Comparison of ENCODE assay signal across 18 cellular contexts in the genomic region with DNA sequence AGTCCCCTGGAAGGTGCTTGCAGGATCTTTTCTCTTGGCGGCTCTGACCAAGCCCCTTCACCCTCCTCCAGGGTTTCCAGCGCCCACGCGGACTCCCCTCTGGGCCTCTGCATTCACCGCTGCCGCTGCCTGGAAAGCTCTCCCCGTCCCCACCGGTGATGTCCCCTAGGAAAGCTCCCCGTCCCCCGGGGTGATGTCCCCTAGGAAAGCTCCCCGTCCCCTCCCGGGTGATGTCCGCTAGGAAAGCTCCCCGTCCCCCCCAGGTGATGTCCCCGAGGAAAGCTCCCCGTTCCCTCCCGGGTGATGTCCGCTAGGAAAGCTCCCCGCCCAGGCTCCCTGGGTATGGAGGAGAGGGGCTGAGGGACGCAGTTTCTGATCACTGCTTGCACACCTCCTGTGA. TPM values are rescaled to one million over a fixed set of nuclear protein-coding genes. Genes with fewer than 3 reads are reported as not detected.
DNase-seq lines count a peak whose midpoint lies in the region; ATAC-seq, FAIRE-seq and TF ChIP-seq lines count a peak whose summit lies in the region.
"Had no signal": no experiment of that assay in that cellular context is flagged by ENCODE, and none has a peak within 500 bp of the region (broad histone marks: within the 10 kb centered on the region; RNA-seq: fewer than 3 reads in every experiment).

No MANE protein-coding gene starts in this region.

- no peak overlapping the region for H3K9ac ChIP-seq in HepG2 (ENCODE audit: insufficient read depth, low read depth, low read length)
- no peak overlapping the region for H3K9ac ChIP-seq in kidney (ENCODE audit: low read length in 2 of 2)
- H3K9ac ChIP-seq: KMS-11 had no signal

- H3K27ac ChIP-seq in HepG2 (ENCODE audit: extremely low read length, insufficient read depth, low read length) (no peak overlapping the region), right lobe of liver (no peak overlapping the region), kidney (ENCODE audit: low read depth in 2 of 2, low read length in 2 of 2) (no peak overlapping the region), upper lobe of right lung (no peak overlapping the region), SJCRH30 (no peak overlapping the region; the same call in 1 of the 2 replicates)
- H3K27ac ChIP-seq: esophagus squamous epithelium, gastroesophageal sphincter, KMS-11 had no signal

- TF ChIP-seq EP300 in HepG2 (IDR thresholded peaks at IDR 0.05; ENCODE audit: low read depth in 2 of 2, low read length in 2 of 2): no peak
- no peak for TF ChIP-seq EP300 in HepG2 (CRISPR knock-in tag; IDR thresholded peaks at IDR 0.05; ENCODE audit: borderline replicate concordance)

- H3K27me3 ChIP-seq in HepG2 (ENCODE audit: control insufficient read depth in 1 of 2, insufficient read depth in 2 of 2, low read length in 2 of 2) (peaks cover 2 to 26% of the 10 kb centered on the region in 2 experiments; a peak in 4 of 5 replicates), right lobe of liver (no peaks in the 10 kb centered on the region), upper lobe of right lung (no peaks in the 10 kb centered on the region), SJCRH30 (no peaks in the 10 kb centered on the region)
- H3K27me3 ChIP-seq: esophagus squamous epithelium, gastroesophageal sphincter had no signal

- CTCF ChIA-PET in HepG2 (lab: Yijun Ruan, JAX; ENCODE audit: low intra/inter-chr PET ratio, low total read pairs): interaction anchor here (1.3 to 1.5 kb wide), 2 partner anchors 528 to 644 kb away, joined by 10 to 15 read pairs; no protein-coding TSS in a partner anchor

- no peak for DNase-seq in T-helper 2 cell treated with Interferon-gamma antibody and Interleukin-4, amounts not matched to agents 5 μg/mL and 100 μg/mL, for 36 hours (ENCODE audit: low spot score)
- DNase-seq in T-helper 2 cell (no peak), HepG2 (ENCODE audit: low spot score) (no peak), right lobe of liver (no peak), kidney (peak; percentile 76), upper lobe of right lung (peak; percentile 42), SJCRH30 (no peak)
- DNase-seq: activated naive CD4-positive, alpha-beta T cell treated with anti-CD3 and anti-CD28 coated beads, Interleukin-2, amount 50 U/mL, for 16 hours; esophagus squamous epithelium; mammary epithelial cell had no signal

- no peak for TF ChIP-seq RAD21 in HepG2 (CRISPR knock-in tag; IDR thresholded peaks at IDR 0.05)

- no peak overlapping the region for H2AFZ ChIP-seq in HepG2 (ENCODE audit: low read length)

- H3K4me3 ChIP-seq in HepG2 (replicated peaks in 1 of 3; ENCODE audit: insufficient read depth in 1 of 3, low read depth in 2 of 3, low read length in 3 of 3): no peak overlapping the region
- H3K4me3 ChIP-seq in right lobe of liver: no peak overlapping the region
- no peak overlapping the region for H3K4me3 ChIP-seq in kidney (ENCODE audit: low read length in 2 of 2)
- no peak overlapping the region for H3K4me3 ChIP-seq in upper lobe of right lung
- H3K4me3 ChIP-seq in SJCRH30: no peak overlapping the region
- H3K4me3 ChIP-seq: esophagus squamous epithelium, gastroesophageal sphincter had no signal

- TF ChIP-seq POLR2A in HepG2 (IDR thresholded peaks at IDR 0.05; ENCODE audit: insufficient read depth in 1 of 2, low read depth in 2 of 2, low read length in 2 of 2): no peak
- no peak for TF ChIP-seq POLR2A in right lobe of liver (IDR thresholded peaks at IDR 0.05)

- no peaks in the 10 kb centered on the region for H3K79me2 ChIP-seq in HepG2 (ENCODE audit: insufficient read depth, low read length)

- H3K27ac Mint-ChIP-seq in T-helper 2 cell treated with Interferon-gamma antibody and Interleukin-4, amounts not matched to agents 5 μg/mL and 100 μg/mL, for 36 hours: no peak overlapping the region
- H3K27ac Mint-ChIP-seq: H9 had no signal

- H3K27me3 Mint-ChIP-seq in T-helper 2 cell treated with Interferon-gamma antibody and Interleukin-4, amounts not matched to agents 5 μg/mL and 100 μg/mL, for 36 hours (ENCODE audit: low read depth): no peaks in the 10 kb centered on the region
- H3K27me3 Mint-ChIP-seq: type B pancreatic cell had no signal

- H3K4me2 ChIP-seq in HepG2 (ENCODE audit: low read depth, low read length): no peak overlapping the region
- H3K4me2 ChIP-seq: KMS-11 had no signal

- in situ Hi-C loops in HepG2 (cut with HindIII; ENCODE audit: extremely low pct_ligation_motif_present, low pct_unique_long_range_greater_than_20kb): loop anchor here (5.0 kb wide), 1 partner anchor 39 kb away; no protein-coding TSS in a partner anchor

- POLR2A ChIA-PET in HepG2 (lab: Yijun Ruan, JAX): no interaction called here

- FAIRE-seq in HepG2 (lab: Jason Lieb, UNC) (no peak), kidney (lab: Jason Lieb, UNC) (no peak)
- FAIRE-seq: astrocyte, keratinocyte had no signal

- 90% methylated on average over 20 of the region's 20 CpGs for whole genome bisulfite sequencing in HepG2 (ENCODE audit: low lambda C conversion rate)
- WGBS in right lobe of liver (ENCODE audit: insufficient coverage, low coverage, low lambda C conversion rate, missing lambda C conversion rate): 83% methylated on average over 15 of the region's 20 CpGs

- no TSS peak for BruUV-seq in HepG2 (replicated peaks; lab: Mats Ljungman, UMichigan)

- intact Hi-C loops in HepG2 (cut with micrococcal nuclease; ENCODE audit: unreplicated experiment) (no loop called here), right lobe of liver (cut with DNase I) (no loop called here), kidney (cut with DNase I) (no loop called here), upper lobe of right lung (cut with DNase I) (no loop called here)

- peaks cover 53% of the 10 kb centered on the region for H3K4me1 Mint-ChIP-seq in T-helper 2 cell treated with Interferon-gamma antibody and Interleukin-4, amounts not matched to agents 5 μg/mL and 100 μg/mL, for 36 hours (ENCODE audit: low read depth)

- ATAC-seq in HepG2 (no peak), right lobe of liver (no peak), upper lobe of right lung (no peak), HG02884 (IDR thresholded peaks at IDR 0.05; ENCODE audit: unreplicated experiment) (no peak)
- ATAC-seq: gastroesophageal sphincter had no signal

- H3K4me3 Mint-ChIP-seq in T-helper 2 cell treated with Interferon-gamma antibody and Interleukin-4, amounts not matched to agents 5 μg/mL and 100 μg/mL, for 36 hours: peak overlapping the region; percentile 30

- peaks cover 66% of the 10 kb centered on the region for H3K36me3 Mint-ChIP-seq in T-helper 2 cell treated with Interferon-gamma antibody and Interleukin-4, amounts not matched to agents 5 μg/mL and 100 μg/mL, for 36 hours (ENCODE audit: low read depth)

- TF ChIP-seq CTCF in HepG2 (CRISPR knock-in tag; IDR thresholded peaks at IDR 0.05): no peak
- no peak for TF ChIP-seq CTCF in right lobe of liver (IDR thresholded peaks at IDR 0.05)
- TF ChIP-seq CTCF in kidney (IDR thresholded peaks at IDR 0.05; ENCODE audit: borderline replicate concordance, extremely low read depth, insufficient read depth): no peak
- no peak for TF ChIP-seq CTCF in upper lobe of right lung (IDR thresholded peaks at IDR 0.05)

- H3K36me3 ChIP-seq in HepG2 (replicated peaks in 1 of 2; ENCODE audit: control insufficient read depth in 1 of 2, insufficient read depth in 2 of 2, low read length in 2 of 2) (no peaks in the 10 kb centered on the region), right lobe of liver (no peaks in the 10 kb centered on the region), kidney (ENCODE audit: control insufficient read depth in 1 of 2, insufficient read depth in 2 of 2, low read length in 2 of 2) (no peaks in the 10 kb centered on the region), upper lobe of right lung (no peaks in the 10 kb centered on the region), SJCRH30 (no peaks in the 10 kb centered on the region)

- H3K4me1 ChIP-seq in HepG2 (ENCODE audit: insufficient read depth, low read length) (peaks cover 35% of the 10 kb centered on the region), right lobe of liver (no peaks in the 10 kb centered on the region), kidney (ENCODE audit: control insufficient read depth in 1 of 2, insufficient read depth in 1 of 2, low read depth in 1 of 2, low read length in 2 of 2) (no peaks in the 10 kb centered on the region), upper lobe of right lung (no peaks in the 10 kb centered on the region), SJCRH30 (peaks cover 4% of the 10 kb centered on the region; the same call in 1 of the 2 replicates)
- H3K4me1 ChIP-seq: Caco-2, gastroesophageal sphincter had no signal

- no peaks in the 10 kb centered on the region for H3K9me3 Mint-ChIP-seq in T-helper 2 cell treated with Interferon-gamma antibody and Interleukin-4, amounts not matched to agents 5 μg/mL and 100 μg/mL, for 36 hours
- H3K9me3 Mint-ChIP-seq: H9 had no signal

- no peaks in the 10 kb centered on the region for H4K20me1 ChIP-seq in HepG2 (ENCODE audit: insufficient read depth, low read length)

- no peaks in the 10 kb centered on the region for H3K9me3 ChIP-seq in HepG2 (ENCODE audit: low read length)
- no peaks in the 10 kb centered on the region for H3K9me3 ChIP-seq in right lobe of liver
- H3K9me3 ChIP-seq in kidney (ENCODE audit: control insufficient read depth in 1 of 2, low read length in 2 of 2): no peaks in the 10 kb centered on the region
- H3K9me3 ChIP-seq in upper lobe of right lung: no peaks in the 10 kb centered on the region
- H3K9me3 ChIP-seq in SJCRH30 (replicated peaks): no peaks in the 10 kb centered on the region
- H3K9me3 ChIP-seq: Caco-2, esophagus squamous epithelium, gastroesophageal sphincter had no signal

RNA-seq across cellular contexts. Expression of a gene that starts 27.9 kb away (rescaled TPM):
- total RNA-seq in HepG2 (2016; rRNA removed; fragmentation: Illumina TruSeq; extraction: Trizol) (0.18 and 0.51 TPM in 2 replicates), right lobe of liver (1 to 10 TPM in 4 of 6 experiments, under 1 TPM in 2; 0.74 to 2.1 (median 1.4) TPM), kidney (15.0 TPM), upper lobe of right lung (10.2 TPM)
- not detected in 2 replicates for total RNA-seq in HepG2 (2016; cell fraction: cytosol; rRNA removed; fragmentation: Illumina TruSeq; extraction: Trizol; ENCODE audit: low read depth)
- total RNA-seq in HepG2 (2016; cell fraction: insoluble cytoplasmic fraction; rRNA removed; fragmentation: Illumina TruSeq; extraction: Trizol): 0.24 and 0.43 TPM in 2 replicates
- not detected in 2 replicates for total RNA-seq in HepG2 (2016; cell fraction: membrane; rRNA removed; fragmentation: Illumina TruSeq; extraction: Trizol)
- 0.28 and 0.31 TPM in 2 replicates for total RNA-seq in HepG2 (2016; cell fraction: nucleus; rRNA removed; fragmentation: Illumina TruSeq; extraction: Trizol)
- polyA plus RNA-seq in HepG2 (2011; rRNA removed) (4.0 and 7.1 TPM in 2 replicates), kidney (ENCODE audit: insufficient read depth, low read depth, low replicate concordance) (0.37 TPM)
- 2.5 and 3.2 TPM in 2 replicates for polyA plus RNA-seq in HepG2 (2011; cell fraction: cytosol; rRNA removed)
- 64.9 and 67.7 TPM in 2 replicates for polyA plus RNA-seq in HepG2 (2011; cell fraction: nucleus; rRNA removed)
- 2.2 and 3.6 TPM in 2 replicates for polyA plus RNA-seq in HepG2 (2012)
- not detected in 2 replicates for polyA plus RNA-seq in HepG2 (2016; cell fraction: cytosol; fragmentation: Illumina TruSeq; extraction: Trizol; ENCODE audit: low read depth)
- 0.27 and 0.57 TPM in 2 replicates for polyA plus RNA-seq in HepG2 (2016; cell fraction: insoluble cytoplasmic fraction; fragmentation: Illumina TruSeq; extraction: Trizol; ENCODE audit: low read depth)
- polyA plus RNA-seq in HepG2 (2016; cell fraction: membrane; fragmentation: Illumina TruSeq; extraction: Trizol; ENCODE audit: low read depth): not detected in 2 replicates
- polyA plus RNA-seq in HepG2 (2016; cell fraction: nucleus; fragmentation: Illumina TruSeq; extraction: Trizol; ENCODE audit: insufficient read depth, low read depth): 1.00 and 1.1 TPM in 2 replicates
- 5.3 TPM in 1 of 2 replicates, not detected in the other for polyA minus RNA-seq in HepG2 (2011; rRNA and poly(A)+ RNA removed; ENCODE audit: low replicate concordance)
- 1.5 and 1.6 TPM in 2 replicates for polyA minus RNA-seq in HepG2 (2011; cell fraction: cytosol; rRNA and poly(A)+ RNA removed)
- 5.0 and 5.6 TPM in 2 replicates for polyA minus RNA-seq in HepG2 (2011; cell fraction: nucleus; rRNA and poly(A)+ RNA removed)
- total RNA-seq in SJCRH30 (2014; rRNA removed; shearing (Covaris generic)): 0.30 and 0.35 TPM in 2 replicates

Comparison
In these comparisons a context has a peak if more than half of its experiments do, and no peak if none do; other contexts are left out.
1. DNase-seq: peak in kidney (single experiment) and upper lobe of right lung (single experiment); none in T-helper 2 cell treated with Interferon-gamma antibody and Interleukin-4, amounts not matched to agents 5 μg/mL and 100 μg/mL, for 36 hours (single experiment), T-helper 2 cell (0 of 5), HepG2 (single experiment), right lobe of liver (0 of 3) and SJCRH30 (0 of 2).